36 cellular contexts compared by ENCODE assay signal in genomic region chr20:59684685-59685212, GRCh38.
"Had no signal": no experiment of that assay in that cellular context is flagged by ENCODE, and none has a peak within 500 bp of the region (broad histone marks: within the 10 kb centered on the region; RNA-seq: fewer than 3 reads in every experiment).

No MANE protein-coding gene starts in this region.

- H3K36me3 Mint-ChIP-seq: activated naive CD4-positive, alpha-beta T cell treated with anti-CD3 and anti-CD28 coated beads, Interleukin-2, amount 10 ng/mL, durations not matched to agents 7 days and 5 days; activated naive CD4-positive, alpha-beta T cell treated with anti-CD3 and anti-CD28 coated beads, Interleukin-2, amount 50 U/mL, for 72 hours; activated naive CD8-positive, alpha-beta T cell treated with anti-CD3 and anti-CD28 coated beads, Interleukin-2, amount 10 ng/mL, durations not matched to agents 7 days and 5 days; brain had no signal

- H3K9me3 Mint-ChIP-seq: activated B cell treated with CpG ODN at 0.5 μM for 24 hours; activated CD8-positive, alpha-beta T cell treated with anti-CD3 and anti-CD28 coated beads for 36 hours; activated naive CD4-positive, alpha-beta T cell treated with anti-CD3 and anti-CD28 coated beads, Interleukin-2, amount 10 ng/mL, durations not matched to agents 7 days and 5 days; activated naive CD4-positive, alpha-beta T cell treated with anti-CD3 and anti-CD28 coated beads, Interleukin-2, amount 50 U/mL, for 72 hours; activated naive CD8-positive, alpha-beta T cell treated with anti-CD3 and anti-CD28 coated beads, Interleukin-2, amount 10 ng/mL, durations not matched to agents 7 days and 5 days; activated T-helper 1 cell treated with anti-CD3 and anti-CD28 coated beads, Interleukin-12 subunit alpha, Interleukin-12 subunit beta, Interleukin-2, Interleukin-4 antibody, amounts not matched to agents 30 ng/mL and 10 ng/mL and 1 ng/mL, durations not matched to agents 14 hours and 24 hours and 36 hours; activated T-helper 2 cell treated with anti-CD3 and anti-CD28 coated beads, Interferon-gamma antibody, Interleukin-2, Interleukin-4, amounts not matched to agents 10 μg/mL and 5 μg/mL and 100 μg/mL, durations not matched to agents 14 hours and 24 hours and 36 hours; dendritic cell treated with granulocyte-macrophage colony-stimulating factor and Interleukin-4, amounts not matched to agents 40 ng/mL and 50 ng/mL, for 4 days; effector memory CD8-positive, alpha-beta T cell; T-helper 1 cell treated with Interleukin-12 subunit alpha and Interleukin-12 subunit beta and Interleukin-4 antibody, amounts not matched to agents 30 μg/mL and 1 μg/mL, for 36 hours; T-helper 2 cell treated with Interferon-gamma antibody and Interleukin-4, amounts not matched to agents 5 μg/mL and 100 μg/mL, for 36 hours had no signal

- H3K4me3 Mint-ChIP-seq: activated B cell treated with CpG ODN at 0.5 μM for 24 hours; activated CD8-positive, alpha-beta T cell treated with anti-CD3 and anti-CD28 coated beads for 36 hours; activated naive CD4-positive, alpha-beta T cell treated with anti-CD3 and anti-CD28 coated beads, Interleukin-2, amount 10 ng/mL, durations not matched to agents 7 days and 5 days; activated naive CD8-positive, alpha-beta T cell treated with anti-CD3 and anti-CD28 coated beads, Interleukin-2, amount 10 ng/mL, durations not matched to agents 7 days and 5 days; activated T-helper 1 cell treated with anti-CD3 and anti-CD28 coated beads, Interleukin-12 subunit alpha, Interleukin-12 subunit beta, Interleukin-2, Interleukin-4 antibody, amounts not matched to agents 30 ng/mL and 10 ng/mL and 1 ng/mL, durations not matched to agents 14 hours and 24 hours and 36 hours; brain; dendritic cell treated with granulocyte-macrophage colony-stimulating factor and Interleukin-4, amounts not matched to agents 40 ng/mL and 50 ng/mL, for 4 days; effector memory CD8-positive, alpha-beta T cell; T-helper 1 cell treated with Interleukin-12 subunit alpha and Interleukin-12 subunit beta and Interleukin-4 antibody, amounts not matched to agents 30 μg/mL and 1 μg/mL, for 36 hours; T-helper 2 cell treated with Interferon-gamma antibody and Interleukin-4, amounts not matched to agents 5 μg/mL and 100 μg/mL, for 36 hours had no signal

- H3K27me3 Mint-ChIP-seq: activated B cell treated with CpG ODN at 0.5 μM for 24 hours; activated CD8-positive, alpha-beta T cell treated with anti-CD3 and anti-CD28 coated beads for 36 hours; brain had no signal

- H3K4me3 ChIP-seq: ascending aorta, breast epithelium, cardiac muscle cell, coronary artery, esophagus muscularis mucosa, gastrocnemius medialis, heart left ventricle had no signal

- H3K36me3 ChIP-seq: ascending aorta, breast epithelium, cardiac muscle cell, esophagus muscularis mucosa, gastrocnemius medialis, heart left ventricle, WERI-Rb-1 had no signal

- H3K27ac Mint-ChIP-seq: activated B cell treated with CpG ODN at 0.5 μM for 24 hours; activated CD8-positive, alpha-beta T cell treated with anti-CD3 and anti-CD28 coated beads for 36 hours; activated naive CD4-positive, alpha-beta T cell treated with anti-CD3 and anti-CD28 coated beads, Interleukin-2, amount 10 ng/mL, durations not matched to agents 7 days and 5 days; activated naive CD4-positive, alpha-beta T cell treated with anti-CD3 and anti-CD28 coated beads, Interleukin-2, amount 50 U/mL, for 72 hours; activated naive CD8-positive, alpha-beta T cell treated with anti-CD3 and anti-CD28 coated beads, Interleukin-2, amount 10 ng/mL, durations not matched to agents 7 days and 5 days; activated T-helper 1 cell treated with anti-CD3 and anti-CD28 coated beads, Interleukin-12 subunit alpha, Interleukin-12 subunit beta, Interleukin-2, Interleukin-4 antibody, amounts not matched to agents 30 ng/mL and 10 ng/mL and 1 ng/mL, durations not matched to agents 14 hours and 24 hours and 36 hours; activated T-helper 2 cell treated with anti-CD3 and anti-CD28 coated beads, Interferon-gamma antibody, Interleukin-2, Interleukin-4, amounts not matched to agents 10 μg/mL and 5 μg/mL and 100 μg/mL, durations not matched to agents 14 hours and 24 hours and 36 hours; brain; dendritic cell treated with granulocyte-macrophage colony-stimulating factor and Interleukin-4, amounts not matched to agents 40 ng/mL and 50 ng/mL, for 4 days; effector memory CD8-positive, alpha-beta T cell; T-helper 1 cell treated with Interleukin-12 subunit alpha and Interleukin-12 subunit beta and Interleukin-4 antibody, amounts not matched to agents 30 μg/mL and 1 μg/mL, for 36 hours; T-helper 2 cell treated with Interferon-gamma antibody and Interleukin-4, amounts not matched to agents 5 μg/mL and 100 μg/mL, for 36 hours had no signal

- H3K9me3 ChIP-seq: ascending aorta, breast epithelium, esophagus muscularis mucosa, gastrocnemius medialis, heart left ventricle had no signal

- DNase-seq: activated B cell treated with CpG ODN at 0.5 μM for 24 hours; activated CD4-positive, alpha-beta T cell treated with anti-CD3 and anti-CD28 coated beads for 48 hours; activated CD4-positive, alpha-beta T cell treated with anti-CD3 and anti-CD28 coated beads, Interleukin-2, amount 50 U/mL, for 1 hour; activated CD4-positive, alpha-beta T cell treated with anti-CD3 and anti-CD28 coated beads, Interleukin-2, amount 50 U/mL, for 48 hours; activated CD8-positive, alpha-beta memory T cell treated with anti-CD3 and anti-CD28 coated beads for 24 hours; activated CD8-positive, alpha-beta T cell treated with anti-CD3 and anti-CD28 coated beads for 36 hours; activated effector memory CD4-positive, alpha-beta T cell treated with anti-CD3 and anti-CD28 coated beads, Interleukin-2, amount 50 U/mL, for 16 hours; activated naive CD4-positive, alpha-beta T cell; activated naive CD4-positive, alpha-beta T cell treated with anti-CD3 and anti-CD28 coated beads, Interleukin-2, amount 10 ng/mL, durations not matched to agents 7 days and 5 days; activated naive CD8-positive, alpha-beta T cell treated with anti-CD3 and anti-CD28 coated beads, Interleukin-2, amount 10 ng/mL, durations not matched to agents 7 days and 5 days; activated T-cell treated with anti-CD3 and anti-CD28 coated beads, Interleukin-2, amount 50 U/mL, for 1 hour; activated T-cell treated with anti-CD3 and anti-CD28 coated beads, Interleukin-2, amount 50 U/mL, for 48 hours; central memory CD4-positive, alpha-beta T cell; cerebellar nuclear complex; effector CD4-positive, alpha-beta T cell; effector memory CD8-positive, alpha-beta T cell; erythroblast; foreskin keratinocyte; gastrocnemius medialis; glutamatergic neuron; heart left ventricle; T1000; WERI-Rb-1 had no signal

- H3K4me1 Mint-ChIP-seq: activated B cell treated with CpG ODN at 0.5 μM for 24 hours; activated naive CD4-positive, alpha-beta T cell treated with anti-CD3 and anti-CD28 coated beads, Interleukin-2, amount 10 ng/mL, durations not matched to agents 7 days and 5 days; activated naive CD8-positive, alpha-beta T cell treated with anti-CD3 and anti-CD28 coated beads, Interleukin-2, amount 10 ng/mL, durations not matched to agents 7 days and 5 days had no signal

- H3K4me1 ChIP-seq: ascending aorta, breast epithelium, foreskin keratinocyte, gastrocnemius medialis had no signal

- H3K27ac ChIP-seq: ascending aorta, breast epithelium, cardiac muscle cell, coronary artery, esophagus muscularis mucosa, foreskin keratinocyte, gastrocnemius medialis, heart left ventricle, WERI-Rb-1 had no signal

- ATAC-seq: activated CD4-positive, CD25-positive, alpha-beta regulatory T cell treated with anti-CD3 and anti-CD28 coated beads, Interleukin-2, amount 50 U/mL, for 24 hours; activated CD8-positive, alpha-beta T cell treated with anti-CD3 and anti-CD28 coated beads for 36 hours; activated naive CD4-positive, alpha-beta T cell treated with anti-CD3 and anti-CD28 coated beads, Interleukin-2, amount 50 U/mL, for 72 hours; effector memory CD8-positive, alpha-beta T cell; foreskin keratinocyte; gastrocnemius medialis; heart left ventricle had no signal
